ENCODE assay signal across 1 cellular context in the genomic region with DNA sequence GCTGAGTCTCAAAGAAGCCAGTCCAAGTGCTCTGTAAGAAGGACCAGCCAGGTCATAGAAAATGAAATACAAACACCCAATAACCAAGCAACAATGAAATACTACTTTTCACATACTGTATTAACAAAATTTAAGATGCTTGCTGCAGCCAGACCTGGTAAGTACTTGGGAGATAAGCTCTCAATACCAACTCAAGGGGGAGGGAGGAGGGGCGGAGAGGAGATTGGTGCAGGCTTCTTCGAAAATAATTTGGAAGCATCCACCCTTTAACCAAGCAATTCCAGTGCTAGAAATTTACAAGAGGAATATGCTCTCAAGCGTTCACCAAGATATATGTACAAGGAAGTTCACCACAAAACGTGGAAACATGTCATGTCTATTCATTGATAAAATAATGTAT.
TF ChIP-seq lines count a peak whose summit lies in the region.

No MANE protein-coding gene starts in this region.

TF ChIP-seq in IMR-90, 13 proteins besides CTCF, POLR2A, EP300 and RAD21:
- TF ChIP-seq, protein P1, sequence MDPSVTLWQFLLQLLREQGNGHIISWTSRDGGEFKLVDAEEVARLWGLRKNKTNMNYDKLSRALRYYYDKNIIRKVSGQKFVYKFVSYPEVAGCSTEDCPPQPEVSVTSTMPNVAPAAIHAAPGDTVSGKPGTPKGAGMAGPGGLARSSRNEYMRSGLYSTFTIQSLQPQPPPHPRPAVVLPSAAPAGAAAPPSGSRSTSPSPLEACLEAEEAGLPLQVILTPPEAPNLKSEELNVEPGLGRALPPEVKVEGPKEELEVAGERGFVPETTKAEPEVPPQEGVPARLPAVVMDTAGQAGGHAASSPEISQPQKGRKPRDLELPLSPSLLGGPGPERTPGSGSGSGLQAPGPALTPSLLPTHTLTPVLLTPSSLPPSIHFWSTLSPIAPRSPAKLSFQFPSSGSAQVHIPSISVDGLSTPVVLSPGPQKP (IDR thresholded peaks at IDR 0.05; ENCODE audit: borderline replicate concordance, low read depth, low read length): no peak
- TF ChIP-seq USF2 (IDR thresholded peaks at IDR 0.05; ENCODE audit: low read depth, low read length) (no peak), CEBPB (IDR thresholded peaks at IDR 0.05; ENCODE audit: low read depth, low read length) (no peak), BHLHE40 (IDR thresholded peaks at IDR 0.05; ENCODE audit: low read depth, low read length) (no peak)
